Comparison of ENCODE assay signal across 8 cellular contexts in genomic region chr6:7542065-7542877, GRCh38. TPM values are rescaled to one million over a fixed set of nuclear protein-coding genes. Genes with fewer than 3 reads are reported as not detected.
A peak's percentile ranks its signal among the peaks of the same experiment; 100 is the strongest.
DNase-seq lines count a peak whose midpoint lies in the region; ATAC-seq and TF ChIP-seq lines count a peak whose summit lies in the region.

No MANE protein-coding gene starts in this region.

- H3K27me3 ChIP-seq in Caco-2 (replicated peaks; ENCODE audit: control insufficient read depth, insufficient read depth, low read length): no peaks in the 10 kb centered on the region
- H3K27me3 ChIP-seq in IMR-90 (ENCODE audit: control insufficient read depth, insufficient read depth, low read length): peaks cover 12% of the 10 kb centered on the region; the same call in 1 of the 2 replicates

- peaks cover 0 to 26% of the 10 kb centered on the region in 2 experiments; a peak in 2 of 4 replicates for H3K79me1 ChIP-seq in IMR-90 (ENCODE audit: low read depth in 1 of 2, low read length in 2 of 2)

- H2AK5ac ChIP-seq in IMR-90 (ENCODE audit: low read depth, low read length): no peak overlapping the region

- no peak overlapping the region for H2BK15ac ChIP-seq in IMR-90 (ENCODE audit: low read depth, low read length)

- BruUV-seq in Caco-2 (replicated peaks; lab: Mats Ljungman, UMichigan) (no TSS peak), IMR-90 (replicated peaks; lab: Mats Ljungman, UMichigan) (no TSS peak)

- WGBS in IMR-90 (ENCODE audit: extremely low coverage in 2 of 2, insufficient read length in 1 of 2), 2 experiments: 0% methylated on average over 33 of the region's 80 CpGs; no CpG with 5 or more reads in 1 of the 2 experiments

- peak overlapping the region; percentile 85 for H2BK5ac ChIP-seq in IMR-90 (ENCODE audit: low read depth, low read length, poor library complexity, severe bottlenecking)

- CTCF ChIA-PET in Caco-2 (lab: Charles Lee) (no interaction called here), IMR-90 (lab: Yijun Ruan, JAX) (no interaction called here)

- dilution Hi-C loops in IMR-90 (cut with HindIII; ENCODE audit: low sequenced_read_pairs, unreplicated experiment): no loop called here

- H3K4me1 ChIP-seq in Caco-2 (peaks cover 59% of the 10 kb centered on the region), IMR-90 (ENCODE audit: control insufficient read depth, insufficient read depth, low read length) (peaks cover 6% of the 10 kb centered on the region)

- no peaks in the 10 kb centered on the region for H3K27me3 Mint-ChIP-seq in Caco-2 (ENCODE audit: insufficient read depth, unreplicated experiment)

- peak overlapping the region; percentile 86 for H2AK9ac ChIP-seq in IMR-90 (replicated peaks; ENCODE audit: low read depth, low read length, poor library complexity)

- H3K56ac ChIP-seq in IMR-90 (ENCODE audit: extremely low read depth, insufficient read depth, low read length): no peak overlapping the region; the same call in 1 of the 2 replicates

- H3K4me3 Mint-ChIP-seq in Caco-2 (ENCODE audit: unreplicated experiment): peak overlapping the region; percentile 92
- peak overlapping the region; percentile 66 for H3K4me3 Mint-ChIP-seq in stimulated activated effector memory CD8-positive, alpha-beta T cell treated with anti-CD3 and anti-CD28 coated beads, Interleukin-12 subunit alpha, Interleukin-12 subunit beta, amount 100 ng/mL, for 72 hours

- H3K4me3 ChIP-seq in Caco-2 (ENCODE audit: low read depth, low read length) (peak overlapping the region; percentile 95), IMR-90 (ENCODE audit: insufficient read depth, low read depth, low read length) (peak overlapping the region; percentile 98), astrocyte of the spinal cord (ENCODE audit: low read depth, low read length) (peak overlapping the region; percentile 56)

- in situ Hi-C loops in IMR-90 (cut with MboI; ENCODE audit: low sequenced_read_pairs): no loop called here
- in situ Hi-C loops in astrocyte of the spinal cord (cut with HindIII; ENCODE audit: low sequenced_read_pairs): no loop called here

- peak overlapping the region; percentile 54; the same call in 1 of the 2 replicates for H2BK120ac ChIP-seq in IMR-90 (ENCODE audit: low read depth, low read length)

- no peak overlapping the region for H2BK20ac ChIP-seq in IMR-90 (ENCODE audit: low read depth, low read length)

- H4K8ac ChIP-seq in IMR-90 (ENCODE audit: low read depth in 2 of 2, low read length in 2 of 2): peak overlapping the region in 1 of 2 experiments; percentile 65; a peak in 2 of 4 replicates

- TF ChIP-seq CTCF in Caco-2 (IDR thresholded peaks at IDR 0.05; ENCODE audit: insufficient read depth in 1 of 2, low read depth in 1 of 2, low read length in 1 of 2, severe bottlenecking in 1 of 2, unreplicated experiment in 1 of 2) (no peak), IMR-90 (conservative IDR thresholded peaks at IDR 0.05; ENCODE audit: low read depth, low read length) (no peak), astrocyte of the spinal cord (IDR thresholded peaks at IDR 0.05; ENCODE audit: low read depth, low read length) (no peak)

- H3K36me3 ChIP-seq in Caco-2 (ENCODE audit: control insufficient read depth, insufficient read depth, low read length) (no peaks in the 10 kb centered on the region), IMR-90 (ENCODE audit: control insufficient read depth, insufficient read depth, low read length) (no peaks in the 10 kb centered on the region)

- POLR2A ChIA-PET in Caco-2 (lab: Charles Lee) (interaction anchor here (0.6 to 1.4 kb wide), 4 partner anchors 19 to 75 kb away, joined by 4 to 13 read pairs (median 4); no protein-coding TSS in a partner anchor), IMR-90 (lab: Charles Lee; ENCODE audit: unreplicated experiment) (no interaction called here)

- no peak overlapping the region for H4K5ac ChIP-seq in IMR-90 (ENCODE audit: low read depth, low read length)

- H3K4me2 ChIP-seq in IMR-90 (ENCODE audit: low read depth, low read length): peak overlapping the region; percentile 84

- peak overlapping the region; percentile 84 for H3K9ac ChIP-seq in IMR-90 (ENCODE audit: low read depth, low read length)

- H3K9me1 ChIP-seq in IMR-90 (ENCODE audit: insufficient read depth, low read length): peaks cover 13% of the 10 kb centered on the region

- no peaks in the 10 kb centered on the region for H3K9me3 ChIP-seq in Caco-2
- H3K9me3 ChIP-seq in IMR-90 (ENCODE audit: control insufficient read depth, insufficient read depth, low read length): no peaks in the 10 kb centered on the region

- intact Hi-C loops in Caco-2 (cut with micrococcal nuclease; ENCODE audit: unreplicated experiment) (loop anchor here (5.0 kb wide), 1 partner anchor 35 kb away; no protein-coding TSS in a partner anchor), IMR-90 (cut with micrococcal nuclease) (loop anchor here (5.0 kb wide), 1 partner anchor 230 kb away; the partner anchor contains the start of gene SSR1)

- DNase-seq in Caco-2 (peak; percentile 39 to 52), IMR-90 (no peak), astrocyte of the spinal cord (ENCODE audit: low read depth, low spot score) (peak; percentile 3), islet precursor cell (peak; percentile 76)
- no peak for DNase-seq in stimulated activated effector memory CD8-positive, alpha-beta T cell treated with anti-CD3 and anti-CD28 coated beads, Interleukin-12 subunit alpha, Interleukin-12 subunit beta, amount 100 ng/mL, for 72 hours (ENCODE audit: low spot score in 2 of 2)

- H3K14ac ChIP-seq in IMR-90 (replicated peaks; ENCODE audit: low read depth, low read length): peak overlapping the region; percentile 44

- H3K4me1 Mint-ChIP-seq in Caco-2 (ENCODE audit: low read depth, unreplicated experiment): peaks cover 40% of the 10 kb centered on the region
- no peaks in the 10 kb centered on the region for H3K4me1 Mint-ChIP-seq in stimulated activated effector memory CD8-positive, alpha-beta T cell treated with anti-CD3 and anti-CD28 coated beads, Interleukin-12 subunit alpha, Interleukin-12 subunit beta, amount 100 ng/mL, for 72 hours

- H2AFZ ChIP-seq in IMR-90 (replicated peaks; ENCODE audit: low read length, poor library complexity): peak overlapping the region; percentile 94

- H3K4ac ChIP-seq in IMR-90 (ENCODE audit: low read depth, low read length): peak overlapping the region; percentile 64

- H3K9me3 Mint-ChIP-seq in Caco-2 (ENCODE audit: unreplicated experiment): no peaks in the 10 kb centered on the region
- no peaks in the 10 kb centered on the region for H3K9me3 Mint-ChIP-seq in stimulated activated effector memory CD8-positive, alpha-beta T cell treated with anti-CD3 and anti-CD28 coated beads, Interleukin-12 subunit alpha, Interleukin-12 subunit beta, amount 100 ng/mL, for 72 hours

- H3K27ac ChIP-seq in IMR-90 (ENCODE audit: insufficient read depth, low read length): peak overlapping the region; percentile 14; the same call in 1 of the 2 replicates

- TF ChIP-seq POLR2A in IMR-90 (IDR thresholded peaks at IDR 0.05; ENCODE audit: low read depth, low read length): peak; percentile 31; the same call in 1 of the 2 replicates

- no peak overlapping the region for H3K18ac ChIP-seq in IMR-90 (ENCODE audit: low read depth, low read length)

- peak; percentile 33 for ATAC-seq in IMR-90 (ENCODE audit: low read depth)
- peak; percentile 39 for ATAC-seq in stimulated activated effector memory CD8-positive, alpha-beta T cell treated with anti-CD3 and anti-CD28 coated beads, Interleukin-12 subunit alpha, Interleukin-12 subunit beta, amount 100 ng/mL, for 72 hours
- ATAC-seq in GM19455 (IDR thresholded peaks at IDR 0.05; ENCODE audit: unreplicated experiment): no peak
- no peak for ATAC-seq in GM21619 (IDR thresholded peaks at IDR 0.05; ENCODE audit: unreplicated experiment)
- no peak for ATAC-seq in GM18502 (IDR thresholded peaks at IDR 0.05; ENCODE audit: poor library complexity, unreplicated experiment)

- peaks cover 7% of the 10 kb centered on the region; the same call in 1 of the 2 replicates for H4K20me1 ChIP-seq in IMR-90 (ENCODE audit: insufficient read depth, low read length)

- peak overlapping the region; percentile 12; the same call in 1 of the 2 replicates for H4K91ac ChIP-seq in IMR-90 (ENCODE audit: insufficient read depth, low read depth, low read length)

- peak overlapping the region; percentile 91 for H3K27ac Mint-ChIP-seq in Caco-2 (ENCODE audit: unreplicated experiment)
- no peak overlapping the region for H3K27ac Mint-ChIP-seq in stimulated activated effector memory CD8-positive, alpha-beta T cell treated with anti-CD3 and anti-CD28 coated beads, Interleukin-12 subunit alpha, Interleukin-12 subunit beta, amount 100 ng/mL, for 72 hours

- peak overlapping the region; percentile 58; the same call in 1 of the 2 replicates for H3K23ac ChIP-seq in IMR-90 (ENCODE audit: low read depth, low read length)

- H3K36me3 Mint-ChIP-seq in Caco-2 (ENCODE audit: insufficient read depth, unreplicated experiment): peaks cover 47% of the 10 kb centered on the region
- H3K36me3 Mint-ChIP-seq in stimulated activated effector memory CD8-positive, alpha-beta T cell treated with anti-CD3 and anti-CD28 coated beads, Interleukin-12 subunit alpha, Interleukin-12 subunit beta, amount 100 ng/mL, for 72 hours: no peaks in the 10 kb centered on the region

- no peak for TF ChIP-seq RAD21 in IMR-90 (IDR thresholded peaks at IDR 0.05; ENCODE audit: low read length)

TF ChIP-seq in IMR-90, 13 proteins besides CTCF, POLR2A, EP300 and RAD21 (continues in another document):
- no peak for TF ChIP-seq FOS (IDR thresholded peaks at IDR 0.05; ENCODE audit: low read depth, low read length)
- no peak for TF ChIP-seq BHLHE40 (IDR thresholded peaks at IDR 0.05; ENCODE audit: low read depth, low read length)
- TF ChIP-seq MXI1 (IDR thresholded peaks at IDR 0.05; ENCODE audit: borderline replicate concordance, low read depth, low read length): no peak
- TF ChIP-seq, protein P1, sequence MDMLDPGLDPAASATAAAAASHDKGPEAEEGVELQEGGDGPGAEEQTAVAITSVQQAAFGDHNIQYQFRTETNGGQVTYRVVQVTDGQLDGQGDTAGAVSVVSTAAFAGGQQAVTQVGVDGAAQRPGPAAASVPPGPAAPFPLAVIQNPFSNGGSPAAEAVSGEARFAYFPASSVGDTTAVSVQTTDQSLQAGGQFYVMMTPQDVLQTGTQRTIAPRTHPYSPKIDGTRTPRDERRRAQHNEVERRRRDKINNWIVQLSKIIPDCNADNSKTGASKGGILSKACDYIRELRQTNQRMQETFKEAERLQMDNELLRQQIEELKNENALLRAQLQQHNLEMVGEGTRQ (IDR thresholded peaks at IDR 0.05; ENCODE audit: low read depth, low read length): no peak
- TF ChIP-seq MAFK (IDR thresholded peaks at IDR 0.05; ENCODE audit: low read depth, low read length): no peak
- TF ChIP-seq NFE2L2 (IDR thresholded peaks at IDR 0.05; ENCODE audit: low read depth, low read length): no peak

RNA-seq across cellular contexts. Expression of gene DSP, which starts 0.8 kb away (rescaled TPM):
- total RNA-seq in Caco-2 (2022) (191 and 193 TPM in 2 replicates), IMR-90 (2012; rRNA removed) (20.1 and 23.6 TPM in 2 replicates)
- 6.8 and 7.1 TPM in 2 replicates for polyA plus RNA-seq in IMR-90 (2012; rRNA removed)
- 2.5 and 2.9 TPM in 2 replicates for polyA plus RNA-seq in IMR-90 (2012; cell fraction: cytosol; rRNA removed)
- 4.1 and 10.9 TPM in 2 replicates for polyA plus RNA-seq in IMR-90 (2012; cell fraction: nucleus; rRNA removed; ENCODE audit: low replicate concordance)

RNA-seq across cellular contexts. Expression of gene SNRNP48, which starts 47.7 kb away (rescaled TPM):
- 25.1 and 29.1 TPM in 2 replicates for total RNA-seq in Caco-2 (2022)
- total RNA-seq in IMR-90 (2012; rRNA removed): 5.2 and 9.4 TPM in 2 replicates
- polyA plus RNA-seq in IMR-90 (2012; rRNA removed): 4.0 and 6.2 TPM in 2 replicates
- polyA plus RNA-seq in IMR-90 (2012; cell fraction: cytosol; rRNA removed): 0.92 and 1.0 TPM in 2 replicates
- polyA plus RNA-seq in IMR-90 (2012; cell fraction: nucleus; rRNA removed; ENCODE audit: low replicate concordance): 3.8 and 13.3 TPM in 2 replicates

Comparison
In these comparisons a context has a peak if more than half of its experiments do, and no peak if none do; other contexts are left out.
1. DNase-seq: peak in Caco-2 (2 of 2), astrocyte of the spinal cord (single experiment) and islet precursor cell (single experiment); none in IMR-90 (single experiment) and stimulated activated effector memory CD8-positive, alpha-beta T cell treated with anti-CD3 and anti-CD28 coated beads, Interleukin-12 subunit alpha, Interleukin-12 subunit beta, amount 100 ng/mL, for 72 hours (0 of 2).
2. ATAC-seq: peak in IMR-90 (single experiment) and stimulated activated effector memory CD8-positive, alpha-beta T cell treated with anti-CD3 and anti-CD28 coated beads, Interleukin-12 subunit alpha, Interleukin-12 subunit beta, amount 100 ng/mL, for 72 hours (single experiment); none in GM19455 (single experiment), GM21619 (single experiment) and GM18502 (single experiment).
3. Peak in every context shown above with its lines, with median percentiles within 50 percentile points of each other: H3K4me3 ChIP-seq.